ENCODE assay signal across 1 cellular context in the genomic region with DNA sequence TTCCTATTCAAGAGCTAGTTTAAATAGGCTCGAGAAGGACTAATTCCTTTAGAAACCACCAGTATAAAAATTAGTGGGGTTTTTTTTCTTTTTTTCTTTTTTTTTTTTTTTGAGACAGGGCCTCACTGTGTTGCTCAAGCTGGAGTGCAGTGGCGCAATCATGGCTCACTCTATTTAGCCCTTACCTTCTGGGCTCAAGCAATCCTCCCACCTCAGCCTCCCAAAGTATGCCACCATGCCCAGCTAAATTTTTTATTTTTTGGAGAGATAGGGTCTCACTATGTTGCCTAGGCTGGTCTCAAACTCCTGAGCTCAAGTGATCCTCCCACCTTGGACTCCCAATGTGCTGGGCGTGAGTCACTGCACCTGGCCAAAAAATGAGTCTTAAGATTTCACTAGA.
TF ChIP-seq lines count a peak whose summit lies in the region.

No MANE protein-coding gene starts in this region.

TF ChIP-seq in HepG2, 621 proteins besides CTCF, POLR2A, EP300 and RAD21:
- TF ChIP-seq ZNF747 (CRISPR knock-in tag; IDR thresholded peaks at IDR 0.05; ENCODE audit: borderline replicate concordance) (no peak), SIX4 (CRISPR knock-in tag; IDR thresholded peaks at IDR 0.05) (no peak), KMT2A (CRISPR knock-in tag; IDR thresholded peaks at IDR 0.05) (no peak), CEBPB (IDR thresholded peaks at IDR 0.05; ENCODE audit: borderline replicate concordance, low read depth, low read length) (peak; percentile 74), CEBPG (CRISPR knock-in tag; IDR thresholded peaks at IDR 0.05) (0 out of 2 replicates have a peak, but pooled peaks have one; percentile 7)
- TF ChIP-seq, protein P1, sequence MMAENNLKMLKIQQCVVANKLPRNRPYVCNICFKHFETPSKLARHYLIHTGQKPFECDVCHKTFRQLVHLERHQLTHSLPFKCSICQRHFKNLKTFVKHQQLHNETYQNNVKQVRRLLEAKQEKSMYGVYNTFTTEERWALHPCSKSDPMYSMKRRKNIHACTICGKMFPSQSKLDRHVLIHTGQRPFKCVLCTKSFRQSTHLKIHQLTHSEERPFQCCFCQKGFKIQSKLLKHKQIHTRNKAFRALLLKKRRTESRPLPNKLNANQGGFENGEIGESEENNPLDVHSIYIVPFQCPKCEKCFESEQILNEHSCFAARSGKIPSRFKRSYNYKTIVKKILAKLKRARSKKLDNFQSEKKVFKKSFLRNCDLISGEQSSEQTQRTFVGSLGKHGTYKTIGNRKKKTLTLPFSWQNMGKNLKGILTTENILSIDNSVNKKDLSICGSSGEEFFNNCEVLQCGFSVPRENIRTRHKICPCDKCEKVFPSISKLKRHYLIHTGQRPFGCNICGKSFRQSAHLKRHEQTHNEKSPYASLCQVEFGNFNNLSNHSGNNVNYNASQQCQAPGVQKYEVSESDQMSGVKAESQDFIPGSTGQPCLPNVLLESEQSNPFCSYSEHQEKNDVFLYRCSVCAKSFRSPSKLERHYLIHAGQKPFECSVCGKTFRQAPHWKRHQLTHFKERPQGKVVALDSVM (CRISPR knock-in tag; IDR thresholded peaks at IDR 0.05) = peak; percentile 40
